23 cellular contexts compared by ENCODE assay signal in genomic region chr4:80911458-80911857, GRCh38.
DNase-seq lines count a peak whose midpoint lies in the region; ATAC-seq lines count a peak whose summit lies in the region.
"Had no signal": no experiment of that assay in that cellular context is flagged by ENCODE, and none has a peak within 500 bp of the region (broad histone marks: within the 10 kb centered on the region; RNA-seq: fewer than 3 reads in every experiment).

No MANE protein-coding gene starts in this region.

- no peak for DNase-seq in T-cell
- DNase-seq: activated CD8-positive, alpha-beta T cell treated with anti-CD3 and anti-CD28 coated beads, Interleukin-2, amount 10 ng/mL, durations not matched to agents 7 days and 5 days; activated naive CD4-positive, alpha-beta T cell; activated T-cell treated with anti-CD3 and anti-CD28 coated beads, Interleukin-2, amount 50 U/mL, for 24 hours; amniotic stem cell; CD4-positive, alpha-beta T cell; effector memory CD8-positive, alpha-beta T cell; foreskin keratinocyte; heart right ventricle; Karpas-422; left cardiac atrium; mesenchymal stem cell; MV-4-11; NCI-H526; nucleus accumbens; SJCRH30 had no signal

- no peak overlapping the region for H3K27ac Mint-ChIP-seq in T-cell
- H3K27ac Mint-ChIP-seq: activated CD8-positive, alpha-beta T cell treated with anti-CD3 and anti-CD28 coated beads, Interleukin-2, amount 10 ng/mL, durations not matched to agents 7 days and 5 days; activated T-cell treated with anti-CD3 and anti-CD28 coated beads, Interleukin-2, amount 50 U/mL, for 24 hours; CD4-positive, alpha-beta T cell; effector memory CD8-positive, alpha-beta T cell; type B pancreatic cell had no signal

- H3K9me3 Mint-ChIP-seq in T-cell: peaks cover 7 to 9% (median 7%) of the 10 kb centered on the region in 3 donors
- H3K9me3 Mint-ChIP-seq: type B pancreatic cell had no signal

- H3K36me3 Mint-ChIP-seq in T-cell: no peaks in the 10 kb centered on the region
- H3K36me3 Mint-ChIP-seq: type B pancreatic cell had no signal

- ATAC-seq in GM18520 (IDR thresholded peaks at IDR 0.05; ENCODE audit: unreplicated experiment): peak; percentile 57
- peak; percentile 53 for ATAC-seq in GM18909 (IDR thresholded peaks at IDR 0.05; ENCODE audit: poor library complexity, unreplicated experiment)
- ATAC-seq in HG02938 (IDR thresholded peaks at IDR 0.05; ENCODE audit: unreplicated experiment): peak; percentile 64
- ATAC-seq in HG03565 (IDR thresholded peaks at IDR 0.05; ENCODE audit: unreplicated experiment): peak; percentile 84
- no peak for ATAC-seq in GM19035 (IDR thresholded peaks at IDR 0.05; ENCODE audit: unreplicated experiment)
- no peak for ATAC-seq in T-cell (replicated peaks in 1 of 4)
- ATAC-seq in HG03045 (IDR thresholded peaks at IDR 0.05; ENCODE audit: unreplicated experiment): no peak
- ATAC-seq: activated CD8-positive, alpha-beta T cell treated with anti-CD3 and anti-CD28 coated beads, Interleukin-2, amount 10 ng/mL, durations not matched to agents 7 days and 5 days; effector memory CD8-positive, alpha-beta T cell; foreskin keratinocyte; heart right ventricle; left cardiac atrium had no signal

- POLR2A ChIA-PET in T-cell (lab: Charles Lee): no interaction called here

- no peak overlapping the region for H3K4me3 Mint-ChIP-seq in T-cell
- H3K4me3 Mint-ChIP-seq: activated CD8-positive, alpha-beta T cell treated with anti-CD3 and anti-CD28 coated beads, Interleukin-2, amount 10 ng/mL, durations not matched to agents 7 days and 5 days; activated T-cell treated with anti-CD3 and anti-CD28 coated beads, Interleukin-2, amount 50 U/mL, for 24 hours; CD4-positive, alpha-beta T cell; effector memory CD8-positive, alpha-beta T cell; type B pancreatic cell had no signal

- CTCF ChIA-PET in T-cell (lab: Charles Lee): interaction anchor here in 1 of 2 donors (0.7 kb wide), 1 partner anchor 389 kb away, joined by 4 read pairs; no protein-coding TSS in a partner anchor

- H3K27me3 Mint-ChIP-seq in T-cell: no peaks in the 10 kb centered on the region
- H3K27me3 Mint-ChIP-seq: CD4-positive, alpha-beta T cell; type B pancreatic cell had no signal

- no peaks in the 10 kb centered on the region for H3K4me1 Mint-ChIP-seq in T-cell

Comparison
In these comparisons a context has a peak if more than half of its experiments do, and no peak if none do; other contexts are left out.
1. ATAC-seq: peak in GM18520 (single experiment), GM18909 (single experiment), HG02938 (single experiment) and HG03565 (single experiment); none in GM19035 (single experiment), T-cell (0 of 4) and HG03045 (single experiment).